ENCODE assay signal across 8 cellular contexts in the genomic region with DNA sequence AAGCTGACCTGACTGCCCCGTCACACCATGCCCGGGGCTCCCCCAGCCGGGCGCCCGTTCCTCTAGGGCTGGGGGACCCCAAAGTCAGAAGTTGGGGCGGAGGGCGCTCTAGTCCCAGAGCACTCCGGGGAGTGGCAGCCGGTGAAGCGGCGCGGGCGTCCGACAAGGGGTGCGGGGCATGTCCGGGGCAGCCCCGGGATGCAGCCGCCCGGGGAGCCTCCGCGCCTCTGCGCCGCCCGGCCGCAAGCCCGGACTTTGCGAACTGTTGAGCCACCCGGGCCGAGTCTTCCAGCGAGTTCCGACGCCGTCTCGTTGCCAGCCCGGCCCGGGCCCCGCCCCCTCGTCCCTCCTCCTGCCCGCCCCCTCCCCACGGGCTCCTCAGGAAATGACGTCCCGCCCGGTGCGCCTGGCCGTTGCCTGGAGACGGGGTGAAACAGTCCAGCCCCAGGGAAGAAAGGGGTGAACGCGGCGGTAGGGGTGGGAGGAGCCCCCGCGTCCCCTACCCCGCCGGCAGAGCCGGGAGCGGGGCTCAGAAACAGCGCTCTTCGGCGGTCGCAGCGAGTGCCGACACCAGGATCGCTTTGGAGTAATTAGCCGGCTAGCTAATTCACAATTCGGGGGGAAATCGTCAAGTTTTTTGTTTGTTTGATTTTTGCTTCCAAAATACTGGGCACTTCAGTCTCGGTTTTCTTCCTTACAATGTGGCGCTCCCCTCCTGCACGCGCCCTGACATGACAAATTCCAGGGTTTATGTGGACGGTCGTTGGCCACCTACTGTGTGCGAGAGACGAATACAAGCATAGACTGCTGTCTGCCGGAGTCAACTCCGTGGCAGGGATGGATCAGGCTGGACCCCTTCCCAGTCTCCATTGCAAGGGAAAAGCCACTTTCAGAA.
DNase-seq lines count a peak whose midpoint lies in the region; ATAC-seq lines count a peak whose summit lies in the region.

TSS of gene WHRN (minus strand) at position 287 of the 895 bp plus-strand sequence. CDS start 672 bp downstream, outside the sequence.

- peaks cover 33% of the 10 kb centered on the region for H3K4me1 Mint-ChIP-seq in central memory CD8-positive, alpha-beta T cell

- ATAC-seq in GM18511 (IDR thresholded peaks at IDR 0.05; ENCODE audit: unreplicated experiment) (peak; percentile 85), HG03095 (IDR thresholded peaks at IDR 0.05; ENCODE audit: unreplicated experiment) (peak; percentile 70), GM18519 (IDR thresholded peaks at IDR 0.05; ENCODE audit: low FRiP score, unreplicated experiment) (no peak)
- ATAC-seq in central memory CD8-positive, alpha-beta T cell (replicated peaks; ENCODE audit: extremely low read depth, poor library complexity, severe bottlenecking) = peak; percentile 78

- H3K27ac Mint-ChIP-seq in central memory CD8-positive, alpha-beta T cell (ENCODE audit: low read depth) = peak within 1 kb of the TSS; percentile 93

- peaks cover 10% of the 10 kb centered on the region for H3K36me3 Mint-ChIP-seq in central memory CD8-positive, alpha-beta T cell (ENCODE audit: insufficient read depth)

- peak within 1 kb of the TSS; percentile 80 for H3K4me3 Mint-ChIP-seq in central memory CD8-positive, alpha-beta T cell

- H3K27me3 Mint-ChIP-seq in central memory CD8-positive, alpha-beta T cell = peaks cover 25% of the 10 kb centered on the region

- DNase-seq in NCI-H2227 (lab: John Stamatoyannopoulos, UW; ENCODE audit: unreplicated experiment) (peak; percentile 94), islet precursor cell (peak; percentile 98), smooth muscle cell of the brain vasculature (ENCODE audit: low read depth, low spot score) (peak; percentile 50)
- peak; percentile 87 for DNase-seq in activated CD4-positive, CD25-positive, alpha-beta regulatory T cell treated with anti-CD3 and anti-CD28 coated beads, Interleukin-2, amount 50 U/mL, for 72 hours
- DNase-seq in central memory CD8-positive, alpha-beta T cell (ENCODE audit: low spot score in 2 of 2) = peak; percentile 80 to 88

- H3K9me3 Mint-ChIP-seq in central memory CD8-positive, alpha-beta T cell = no peaks in the 10 kb centered on the region
